Comparison of ENCODE assay signal across 21 cellular contexts in genomic region chr17:10435096-10435495, GRCh38. TPM values are rescaled to one million over a fixed set of nuclear protein-coding genes. Genes with fewer than 3 reads are reported as not detected.
DNase-seq lines count a peak whose midpoint lies in the region; ATAC-seq and TF ChIP-seq lines count a peak whose summit lies in the region.
"Had no signal": no experiment of that assay in that cellular context is flagged by ENCODE, and none has a peak within 500 bp of the region (broad histone marks: within the 10 kb centered on the region; RNA-seq: fewer than 3 reads in every experiment).

No MANE protein-coding gene starts in this region.

- POLR2A ChIA-PET in A673 (lab: Charles Lee; ENCODE audit: low non-redundant PET) = interaction anchor here (0.6 kb wide), 1 partner anchor 1788 kb away, joined by 3 read pairs; no protein-coding TSS in a partner anchor

- H3K4me1 ChIP-seq in A673 (ENCODE audit: insufficient read depth, low read length, poor library complexity, severe bottlenecking) = no peaks in the 10 kb centered on the region

- no peak overlapping the region for H3K27ac ChIP-seq in A673 (ENCODE audit: low read depth, low read length, poor library complexity, severe bottlenecking)

- no peak overlapping the region for H3K27ac Mint-ChIP-seq in stimulated activated naive CD8-positive, alpha-beta T cell treated with anti-CD3 and anti-CD28 coated beads, Interleukin-15, amount 100 ng/mL, for 72 hours
- H3K27ac Mint-ChIP-seq: CD4-positive, CD25-positive, alpha-beta regulatory T cell had no signal

- no TSS peak for BruUV-seq in A673 (replicated peaks; lab: Mats Ljungman, UMichigan)

- no peaks in the 10 kb centered on the region for H3K36me3 ChIP-seq in A673 (ENCODE audit: insufficient read depth, low read length, poor library complexity, severe bottlenecking)

- no peaks in the 10 kb centered on the region for H3K9me3 ChIP-seq in A673 (ENCODE audit: low read depth, low read length, poor library complexity, severe bottlenecking)

- H3K27me3 ChIP-seq in A673 (replicated peaks; ENCODE audit: insufficient read depth, low read depth, low read length, poor library complexity) = no peaks in the 10 kb centered on the region

- TF ChIP-seq CTCF in A673 (conservative IDR thresholded peaks at IDR 0.05; ENCODE audit: low read depth, low read length) = no peak
- TF ChIP-seq CTCF in fibroblast of villous mesenchyme (IDR thresholded peaks at IDR 0.05; ENCODE audit: insufficient read depth, low read depth, low read length) = no peak

- ATAC-seq in HG03571 (IDR thresholded peaks at IDR 0.05; ENCODE audit: unreplicated experiment) = no peak
- ATAC-seq in stimulated activated naive CD8-positive, alpha-beta T cell treated with anti-CD3 and anti-CD28 coated beads, Interleukin-15, amount 100 ng/mL, for 72 hours = no peak
- ATAC-seq in GM21360 (IDR thresholded peaks at IDR 0.05; ENCODE audit: unreplicated experiment) = no peak

- H3K4me3 ChIP-seq in A673 (ENCODE audit: low read depth, low read length, poor library complexity, severe bottlenecking) = no peak overlapping the region
- H3K4me3 ChIP-seq in fibroblast of villous mesenchyme (ENCODE audit: low read depth, low read length) = no peak overlapping the region

- H3K27me3 Mint-ChIP-seq in stimulated activated naive CD8-positive, alpha-beta T cell treated with anti-CD3 and anti-CD28 coated beads, Interleukin-15, amount 100 ng/mL, for 72 hours = peaks cover 35% of the 10 kb centered on the region

- DNase-seq in A673 (ENCODE audit: low spot score) (peak; percentile 59), EL (peak; percentile 73), LHCN-M2 (ENCODE audit: low read depth) (peak; percentile 25), fibroblast of villous mesenchyme (ENCODE audit: low read depth) (peak; percentile 12), amygdala (lab: John Stamatoyannopoulos, UW) (no peak)
- no peak for DNase-seq in stimulated activated naive CD8-positive, alpha-beta T cell treated with anti-CD3 and anti-CD28 coated beads, Interleukin-15, amount 100 ng/mL, for 72 hours
- DNase-seq: AML-193; Calu3; CD4-positive, CD25-positive, alpha-beta regulatory T cell; GF-D8; NCI-H1436; NCI-H2029; NCI-H2171; NCI-H748 treated with DMSO at 0.1 percent for 48 hours; OCI-M1; RPMI8226 had no signal

- CTCF ChIA-PET in A673 (lab: Charles Lee) = no interaction called here

- intact Hi-C loops in A673 (cut with micrococcal nuclease; ENCODE audit: unreplicated experiment) = no loop called here

- H3K4me1 Mint-ChIP-seq in stimulated activated naive CD8-positive, alpha-beta T cell treated with anti-CD3 and anti-CD28 coated beads, Interleukin-15, amount 100 ng/mL, for 72 hours = no peaks in the 10 kb centered on the region
- H3K4me1 Mint-ChIP-seq: CD4-positive, CD25-positive, alpha-beta regulatory T cell had no signal

- H3K9me3 Mint-ChIP-seq in stimulated activated naive CD8-positive, alpha-beta T cell treated with anti-CD3 and anti-CD28 coated beads, Interleukin-15, amount 100 ng/mL, for 72 hours = peaks cover 19 to 20% of the 10 kb centered on the region in 2 donors

- no peak overlapping the region for H3K4me3 Mint-ChIP-seq in stimulated activated naive CD8-positive, alpha-beta T cell treated with anti-CD3 and anti-CD28 coated beads, Interleukin-15, amount 100 ng/mL, for 72 hours
- H3K4me3 Mint-ChIP-seq: CD4-positive, CD25-positive, alpha-beta regulatory T cell had no signal

RNA-seq across cellular contexts. Expression of gene MYH8, which starts 13.3 kb away (rescaled TPM):
- total RNA-seq in A673 (2021) (0.11 TPM in 1 of 2 replicates, not detected in the other), LHCN-M2 (2014; rRNA removed) (0.11 TPM in 1 of 2 replicates, not detected in the other), fibroblast of villous mesenchyme (not detected in 2 replicates)
- not detected for polyA plus RNA-seq in LHCN-M2 (2012)
- total RNA-seq: Calu3; CD4-positive, CD25-positive, alpha-beta regulatory T cell; H1; HT-29; NCI-H460 had no signal
- polyA plus RNA-seq: CD4-positive, CD25-positive, alpha-beta regulatory T cell; H1 had no signal

RNA-seq across cellular contexts. Expression of gene MYH4, which starts 34.3 kb away (rescaled TPM):
- total RNA-seq in A673 (2021) = 0.15 and 0.59 TPM in 2 replicates
- not detected in 2 replicates for total RNA-seq in LHCN-M2 (2014; rRNA removed)
- polyA plus RNA-seq in LHCN-M2 (2012) = not detected
- total RNA-seq in fibroblast of villous mesenchyme = not detected in 2 replicates
- total RNA-seq: Calu3; CD4-positive, CD25-positive, alpha-beta regulatory T cell; H1; HT-29; NCI-H460 had no signal
- polyA plus RNA-seq: CD4-positive, CD25-positive, alpha-beta regulatory T cell; H1 had no signal

Comparison
In these comparisons a context has a peak if more than half of its experiments do, and no peak if none do; other contexts are left out.
1. DNase-seq: peak in A673 (single experiment), EL (single experiment), LHCN-M2 (single experiment) and fibroblast of villous mesenchyme (single experiment); none in stimulated activated naive CD8-positive, alpha-beta T cell treated with anti-CD3 and anti-CD28 coated beads, Interleukin-15, amount 100 ng/mL, for 72 hours (0 of 2) and amygdala (0 of 56).